ENCODE assay signal across 11 cellular contexts in the genomic region with DNA sequence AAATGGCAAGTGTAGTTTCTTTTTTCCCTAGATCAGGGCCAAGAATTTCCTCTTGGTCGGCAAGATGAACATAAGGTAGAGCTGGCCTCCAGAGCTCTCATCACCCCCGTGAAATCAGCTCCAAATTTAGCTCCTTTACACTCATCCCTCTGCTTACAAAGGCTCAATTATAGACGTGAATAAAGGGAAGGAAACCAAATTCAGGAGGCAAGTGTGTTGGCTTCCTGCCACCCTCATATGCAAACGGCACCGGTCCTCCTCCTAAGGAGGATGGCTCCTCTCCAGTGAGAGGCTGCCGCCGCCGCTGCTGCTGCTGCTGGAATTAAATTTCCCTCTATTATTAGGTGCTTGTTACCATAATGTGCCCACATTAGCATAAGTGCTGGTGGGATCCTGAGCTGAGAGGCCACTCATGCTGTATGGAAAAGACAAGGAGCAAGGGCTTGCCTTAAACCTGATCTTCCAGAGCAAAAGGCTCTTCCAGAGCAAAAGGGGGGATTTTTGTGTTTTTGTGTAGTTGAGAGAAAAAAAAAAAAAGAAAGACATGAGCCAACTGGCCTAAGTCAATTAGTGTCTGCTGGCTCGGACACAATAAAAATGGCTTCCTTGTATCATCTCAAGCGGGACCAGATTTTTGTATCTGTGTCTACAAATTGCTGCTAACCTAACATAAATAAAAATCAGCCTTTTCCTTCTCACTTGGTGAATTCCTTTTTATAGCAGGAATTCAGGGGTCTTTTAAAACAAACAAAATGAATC.
A peak's percentile ranks its signal among the peaks of the same experiment; 100 is the strongest.
DNase-seq lines count a peak whose midpoint lies in the region; ATAC-seq and TF ChIP-seq lines count a peak whose summit lies in the region.
"Had no signal": no experiment of that assay in that cellular context is flagged by ENCODE, and none has a peak within 500 bp of the region (broad histone marks: within the 10 kb centered on the region; RNA-seq: fewer than 3 reads in every experiment).

No MANE protein-coding gene starts in this region.

- no peak overlapping the region; the same call in 1 of the 2 replicates for H3K4me3 Mint-ChIP-seq in WTC11
- peak overlapping the region in 8 of 10 donors; percentile 10 to 68 (median 50) for H3K4me3 Mint-ChIP-seq in naive thymus-derived CD4-positive, alpha-beta T cell

- no peak overlapping the region for H3K4me2 ChIP-seq in DND-41 (ENCODE audit: insufficient read depth, low read length)
- no peak overlapping the region for H3K4me2 ChIP-seq in GM23248 (ENCODE audit: unreplicated experiment)

- H3K27ac ChIP-seq in DND-41 (ENCODE audit: low read length) (no peak overlapping the region), GM23248 (no peak overlapping the region), brain microvascular endothelial cell (no peak overlapping the region)
- H3K27ac ChIP-seq in naive thymus-derived CD4-positive, alpha-beta T cell (ENCODE audit: low read depth, low read length) = no peak overlapping the region
- H3K27ac ChIP-seq: heart left ventricle had no signal

- no peaks in the 10 kb centered on the region for H3K9me2 ChIP-seq in GM23248 (ENCODE audit: insufficient read depth)

- H2AFZ ChIP-seq in DND-41 (ENCODE audit: low read depth, low read length) (no peak overlapping the region), GM23248 (no peak overlapping the region)

- H3K27me3 ChIP-seq in DND-41 (ENCODE audit: insufficient read depth, low read length, poor library complexity) (peaks cover 78% of the 10 kb centered on the region), GM23248 (replicated peaks; ENCODE audit: insufficient read depth) (no peaks in the 10 kb centered on the region), brain microvascular endothelial cell (replicated peaks) (peaks cover 6% of the 10 kb centered on the region)
- H3K27me3 ChIP-seq in naive thymus-derived CD4-positive, alpha-beta T cell (ENCODE audit: control insufficient read depth in 2 of 2, insufficient read depth in 2 of 2, low read length in 2 of 2) = no peaks in the 10 kb centered on the region

- H3K36me3 Mint-ChIP-seq in WTC11 = no peaks in the 10 kb centered on the region
- no peaks in the 10 kb centered on the region for H3K36me3 Mint-ChIP-seq in naive thymus-derived CD4-positive, alpha-beta T cell

- CTCF ChIA-PET in WTC11 (lab: Charles Lee) = interaction anchor here (1.4 to 3.5 kb wide), 7 partner anchors 8 to 374 kb away, joined by 4 to 22 read pairs (median 7); no protein-coding TSS in a partner anchor
- CTCF ChIA-PET in naive thymus-derived CD4-positive, alpha-beta T cell (lab: Charles Lee) = interaction anchor here (1.0 to 11.0 kb wide), 4 partner anchors 9 to 271 kb away, joined by 3 to 85 read pairs (median 4); no protein-coding TSS in a partner anchor

- no peaks in the 10 kb centered on the region for H3K9me3 Mint-ChIP-seq in WTC11
- H3K9me3 Mint-ChIP-seq in naive thymus-derived CD4-positive, alpha-beta T cell = peaks cover 0 to 3% (median 0%) of the 10 kb centered on the region in 11 donors

- intact Hi-C loops in naive thymus-derived CD4-positive, alpha-beta T cell (cut with micrococcal nuclease) = no loop called here

- TF ChIP-seq CTCF in DND-41 (IDR thresholded peaks at IDR 0.05; ENCODE audit: borderline replicate concordance, extremely low read depth, low read length, poor library complexity, severe bottlenecking) (no peak), WTC11 (IDR thresholded peaks at IDR 0.05) (no peak), brain microvascular endothelial cell (IDR thresholded peaks at IDR 0.05; ENCODE audit: low read depth, low read length, missing control alignments) (no peak)

- WGBS in GM23248 (ENCODE audit: low coverage in 1 of 2, low lambda C conversion rate in 2 of 2, missing lambda C conversion rate in 2 of 2), 2 experiments = 75 to 78% methylated on average over 10 of the region's 10 CpGs

- POLR2A ChIA-PET in WTC11 (lab: Charles Lee) = no interaction called here
- POLR2A ChIA-PET in naive thymus-derived CD4-positive, alpha-beta T cell (lab: Charles Lee) = interaction anchor here (0.9 to 1.7 kb wide), 4 partner anchors 8 to 1048 kb away, joined by 3 to 5 read pairs (median 4); no protein-coding TSS in a partner anchor

- H3K9me3 ChIP-seq in DND-41 (ENCODE audit: insufficient read depth, low read length, severe bottlenecking) (no peaks in the 10 kb centered on the region), GM23248 (ENCODE audit: low read depth) (no peaks in the 10 kb centered on the region)
- H3K9me3 ChIP-seq in naive thymus-derived CD4-positive, alpha-beta T cell (ENCODE audit: control insufficient read depth in 2 of 3, low read length in 3 of 3) = no peaks in the 10 kb centered on the region

- H3F3A ChIP-seq in GM23248 (ENCODE audit: insufficient read depth) = no peaks in the 10 kb centered on the region

- H3K4me1 ChIP-seq in DND-41 (ENCODE audit: insufficient read depth, low read length) (no peaks in the 10 kb centered on the region), GM23248 (ENCODE audit: insufficient read depth) (no peaks in the 10 kb centered on the region)
- peaks cover 0 to 18% of the 10 kb centered on the region in 2 donors for H3K4me1 ChIP-seq in naive thymus-derived CD4-positive, alpha-beta T cell (ENCODE audit: control insufficient read depth in 2 of 2, insufficient read depth in 2 of 2, low read length in 2 of 2)

- H4K20me1 ChIP-seq in DND-41 (ENCODE audit: insufficient read depth, low read length) (peaks cover 26% of the 10 kb centered on the region), GM23248 (ENCODE audit: insufficient read depth) (no peaks in the 10 kb centered on the region)

- ATAC-seq in DND-41 (ENCODE audit: insufficient read depth, low read depth) (0 out of 3 replicates have a peak, but pooled peaks have one; percentile 33), WTC11 (peak; percentile 58), GM21576 (IDR thresholded peaks at IDR 0.05; ENCODE audit: unreplicated experiment) (no peak), GM19452 (IDR thresholded peaks at IDR 0.05; ENCODE audit: unreplicated experiment) (no peak)
- peak; percentile 46 for ATAC-seq in naive thymus-derived CD4-positive, alpha-beta T cell

- no peak overlapping the region for H3K9ac ChIP-seq in DND-41 (ENCODE audit: low read depth, low read length)
- no peak overlapping the region for H3K9ac ChIP-seq in GM23248

- H3K36me3 ChIP-seq in DND-41 (ENCODE audit: insufficient read depth, low read length) (no peaks in the 10 kb centered on the region), GM23248 (ENCODE audit: low read depth) (no peaks in the 10 kb centered on the region), brain microvascular endothelial cell (replicated peaks) (no peaks in the 10 kb centered on the region)
- no peaks in the 10 kb centered on the region for H3K36me3 ChIP-seq in naive thymus-derived CD4-positive, alpha-beta T cell (ENCODE audit: control insufficient read depth in 2 of 3, insufficient read depth in 3 of 3, low read length in 3 of 3)
- H3K36me3 ChIP-seq: heart left ventricle had no signal

- in situ Hi-C loops in GM23248 (cut with MboI) (no loop called here), brain microvascular endothelial cell (cut with HindIII; ENCODE audit: low pct_ligation_motif_present, low sequenced_read_pairs) (loop anchor here (25.0 kb wide), 1 partner anchor 269 kb away; no protein-coding TSS in a partner anchor)

- H3K4me3 ChIP-seq in DND-41 (ENCODE audit: low read depth in 1 of 2, low read length in 2 of 2) = no peak overlapping the region
- H3K4me3 ChIP-seq in naive thymus-derived CD4-positive, alpha-beta T cell (ENCODE audit: low read length) = no peak overlapping the region
- no peak overlapping the region for H3K4me3 ChIP-seq in GM23248
- H3K4me3 ChIP-seq in brain microvascular endothelial cell (ENCODE audit: low read depth, low read length) = no peak overlapping the region
- H3K4me3 ChIP-seq: heart left ventricle had no signal

- H3K27ac Mint-ChIP-seq in WTC11 = peak overlapping the region; percentile 89
- peak overlapping the region in 7 of 9 donors; percentile 34 to 82 (median 71) for H3K27ac Mint-ChIP-seq in naive thymus-derived CD4-positive, alpha-beta T cell

- H3K79me2 ChIP-seq in DND-41 (ENCODE audit: insufficient read depth, low read length) (no peaks in the 10 kb centered on the region), GM23248 (ENCODE audit: insufficient read depth) (no peaks in the 10 kb centered on the region)

- 0 out of 2 replicates have a peak, but pooled peaks cover 3% of the 10 kb centered on the region for H3K27me3 Mint-ChIP-seq in WTC11 (ENCODE audit: low read depth)
- H3K27me3 Mint-ChIP-seq in naive thymus-derived CD4-positive, alpha-beta T cell = peaks cover 0 to 39% (median 0%) of the 10 kb centered on the region in 5 donors

- peaks cover 43% of the 10 kb centered on the region for H3K4me1 Mint-ChIP-seq in WTC11
- peaks cover 6 to 65% (median 42%) of the 10 kb centered on the region in 7 donors for H3K4me1 Mint-ChIP-seq in naive thymus-derived CD4-positive, alpha-beta T cell

- no peak for DNase-seq in DND-41
- peak; percentile 61 for DNase-seq in NCI-H1694 (lab: John Stamatoyannopoulos, UW)
- no peak for DNase-seq in WTC11 (ENCODE audit: low spot score)
- DNase-seq in naive thymus-derived CD4-positive, alpha-beta T cell = peak in 5 of 9 donors; percentile 21 to 48 (median 40)
- DNase-seq in GM23248 = no peak
- no peak for DNase-seq in brain microvascular endothelial cell
- DNase-seq: heart left ventricle, KG1, SW 1271 had no signal

TF ChIP-seq in WTC11, 78 proteins besides CTCF, POLR2A, EP300 and RAD21 (continues in another document):
- TF ChIP-seq, protein P1, sequence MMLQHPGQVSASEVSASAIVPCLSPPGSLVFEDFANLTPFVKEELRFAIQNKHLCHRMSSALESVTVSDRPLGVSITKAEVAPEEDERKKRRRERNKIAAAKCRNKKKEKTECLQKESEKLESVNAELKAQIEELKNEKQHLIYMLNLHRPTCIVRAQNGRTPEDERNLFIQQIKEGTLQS (CRISPR knock-in tag; conservative IDR thresholded peaks at IDR 0.05) = no peak
- TF ChIP-seq, protein P2, sequence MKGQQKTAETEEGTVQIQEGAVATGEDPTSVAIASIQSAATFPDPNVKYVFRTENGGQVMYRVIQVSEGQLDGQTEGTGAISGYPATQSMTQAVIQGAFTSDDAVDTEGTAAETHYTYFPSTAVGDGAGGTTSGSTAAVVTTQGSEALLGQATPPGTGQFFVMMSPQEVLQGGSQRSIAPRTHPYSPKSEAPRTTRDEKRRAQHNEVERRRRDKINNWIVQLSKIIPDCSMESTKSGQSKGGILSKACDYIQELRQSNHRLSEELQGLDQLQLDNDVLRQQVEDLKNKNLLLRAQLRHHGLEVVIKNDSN (CRISPR knock-in tag; IDR thresholded peaks at IDR 0.05) = no peak
- TF ChIP-seq, protein P3, sequence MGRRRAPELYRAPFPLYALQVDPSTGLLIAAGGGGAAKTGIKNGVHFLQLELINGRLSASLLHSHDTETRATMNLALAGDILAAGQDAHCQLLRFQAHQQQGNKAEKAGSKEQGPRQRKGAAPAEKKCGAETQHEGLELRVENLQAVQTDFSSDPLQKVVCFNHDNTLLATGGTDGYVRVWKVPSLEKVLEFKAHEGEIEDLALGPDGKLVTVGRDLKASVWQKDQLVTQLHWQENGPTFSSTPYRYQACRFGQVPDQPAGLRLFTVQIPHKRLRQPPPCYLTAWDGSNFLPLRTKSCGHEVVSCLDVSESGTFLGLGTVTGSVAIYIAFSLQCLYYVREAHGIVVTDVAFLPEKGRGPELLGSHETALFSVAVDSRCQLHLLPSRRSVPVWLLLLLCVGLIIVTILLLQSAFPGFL (CRISPR knock-in tag; IDR thresholded peaks at IDR 0.05; ENCODE audit: borderline replicate concordance) = no peak

Comparison
In these comparisons a context has a peak if more than half of its experiments do, and no peak if none do; other contexts are left out.
1. ATAC-seq: peak in DND-41 (single experiment), WTC11 (single experiment) and naive thymus-derived CD4-positive, alpha-beta T cell (single experiment); none in GM21576 (single experiment) and GM19452 (single experiment).
2. DNase-seq: peak in NCI-H1694 (single experiment) and naive thymus-derived CD4-positive, alpha-beta T cell (5 of 9); none in DND-41 (single experiment), WTC11 (single experiment), GM23248 (single experiment) and brain microvascular endothelial cell (single experiment).